Comparison of ENCODE assay signal across 25 cellular contexts in genomic region chr2:54012538-54013141, GRCh38. TPM values are rescaled to one million over a fixed set of nuclear protein-coding genes. Genes with fewer than 3 reads are reported as not detected.
A peak's percentile ranks its signal among the peaks of the same experiment; 100 is the strongest.
DNase-seq lines count a peak whose midpoint lies in the region; ATAC-seq and TF ChIP-seq lines count a peak whose summit lies in the region.
"Had no signal": no experiment of that assay in that cellular context is flagged by ENCODE, and none has a peak within 500 bp of the region (broad histone marks: within the 10 kb centered on the region; RNA-seq: fewer than 3 reads in every experiment).

No MANE protein-coding gene starts in this region.

- no peak for DNase-seq in activated naive CD8-positive, alpha-beta T cell treated with anti-CD3 and anti-CD28 coated beads, Interleukin-2, amount 50 U/mL, for 24 hours
- DNase-seq in activated CD8-positive, alpha-beta T cell treated with anti-CD3 and anti-CD28 coated beads, Interleukin-2, amount 10 ng/mL, durations not matched to agents 7 days and 5 days, result no peak
- peak in 2 of 9 donors; percentile 23 to 27 for DNase-seq in naive thymus-derived CD4-positive, alpha-beta T cell
- DNase-seq in ascending aorta (ENCODE audit: low spot score in 2 of 2), result no peak
- no peak for DNase-seq in NCI-H1417 (lab: John Stamatoyannopoulos, UW)
- DNase-seq: activated CD4-positive, alpha-beta T cell treated with anti-CD3 and anti-CD28 coated beads, Interleukin-2, amount 10 ng/mL, durations not matched to agents 24 days and 14 days; anterior cingulate cortex; kidney; NCI-H1092; NCI-H1930; NCI-H526 treated with DMSO at 0.1 percent for 48 hours; posterior cingulate gyrus; RPMI8226; stimulated activated CD8-positive, alpha-beta memory T cell treated with anti-CD3 and anti-CD28 coated beads, Interleukin-4, amount 100 ng/mL, for 48 hours; T-helper 2 cell; upper lobe of right lung had no signal

- no peaks in the 10 kb centered on the region for H3K36me3 ChIP-seq in naive thymus-derived CD4-positive, alpha-beta T cell (ENCODE audit: control insufficient read depth in 2 of 3, insufficient read depth in 3 of 3, low read length in 3 of 3)
- no peaks in the 10 kb centered on the region for H3K36me3 ChIP-seq in ascending aorta
- H3K36me3 ChIP-seq: cardiac muscle cell, esophagus muscularis mucosa, upper lobe of right lung had no signal

- H3K27ac ChIP-seq in naive thymus-derived CD4-positive, alpha-beta T cell (ENCODE audit: low read depth, low read length), result peak overlapping the region; percentile 40
- H3K27ac ChIP-seq in ascending aorta, result no peak overlapping the region
- H3K27ac ChIP-seq: BLaER1 treated with 17β-estradiol and CSF1 and Interleukin-3, amounts not matched to agents 10 nM and 100 nM; cardiac muscle cell; coronary artery; esophagus muscularis mucosa; upper lobe of right lung had no signal

- no peaks in the 10 kb centered on the region for H3K9me3 ChIP-seq in naive thymus-derived CD4-positive, alpha-beta T cell (ENCODE audit: control insufficient read depth in 2 of 3, low read length in 3 of 3)
- no peaks in the 10 kb centered on the region for H3K9me3 ChIP-seq in ascending aorta
- H3K9me3 ChIP-seq: BLaER1 treated with 17β-estradiol and CSF1 and Interleukin-3, amounts not matched to agents 10 nM and 100 nM; esophagus muscularis mucosa; upper lobe of right lung had no signal

- ATAC-seq in activated naive CD8-positive, alpha-beta T cell treated with anti-CD3 and anti-CD28 coated beads, Interleukin-2, amount 50 U/mL, for 24 hours, result no peak
- no peak for ATAC-seq in activated CD8-positive, alpha-beta T cell treated with anti-CD3 and anti-CD28 coated beads, Interleukin-2, amount 10 ng/mL, durations not matched to agents 7 days and 5 days
- peak; percentile 6 for ATAC-seq in naive thymus-derived CD4-positive, alpha-beta T cell
- ATAC-seq in GM21528 (IDR thresholded peaks at IDR 0.05; ENCODE audit: low FRiP score, unreplicated experiment), result no peak
- ATAC-seq: sciatic nerve, upper lobe of right lung had no signal

- H3K36me3 Mint-ChIP-seq in activated naive CD8-positive, alpha-beta T cell, result peaks cover 5% of the 10 kb centered on the region
- H3K36me3 Mint-ChIP-seq in activated naive CD8-positive, alpha-beta T cell treated with anti-CD3 and anti-CD28 coated beads, Interleukin-2, amount 50 U/mL, for 24 hours (ENCODE audit: low read depth), result peaks cover 7% of the 10 kb centered on the region
- peaks cover 2% of the 10 kb centered on the region for H3K36me3 Mint-ChIP-seq in activated CD8-positive, alpha-beta T cell treated with anti-CD3 and anti-CD28 coated beads, Interleukin-2, amount 10 ng/mL, durations not matched to agents 7 days and 5 days (ENCODE audit: low read depth)
- H3K36me3 Mint-ChIP-seq in naive thymus-derived CD4-positive, alpha-beta T cell, result peaks cover 0 to 15% (median 3%) of the 10 kb centered on the region in 5 donors

- no peak overlapping the region for H3K4me3 ChIP-seq in naive thymus-derived CD4-positive, alpha-beta T cell (ENCODE audit: low read length)
- H3K4me3 ChIP-seq in ascending aorta, result no peak overlapping the region
- H3K4me3 ChIP-seq: BLaER1 treated with 17β-estradiol and CSF1 and Interleukin-3, amounts not matched to agents 10 nM and 100 nM; cardiac muscle cell; coronary artery; esophagus muscularis mucosa; upper lobe of right lung had no signal

- peak overlapping the region; percentile 22 for H3K27ac Mint-ChIP-seq in activated naive CD8-positive, alpha-beta T cell
- H3K27ac Mint-ChIP-seq in activated naive CD8-positive, alpha-beta T cell treated with anti-CD3 and anti-CD28 coated beads, Interleukin-2, amount 50 U/mL, for 24 hours, result no peak overlapping the region
- H3K27ac Mint-ChIP-seq in activated CD8-positive, alpha-beta T cell treated with anti-CD3 and anti-CD28 coated beads, Interleukin-2, amount 10 ng/mL, durations not matched to agents 7 days and 5 days, result peak overlapping the region; percentile 67
- peak overlapping the region; percentile 55 to 96 (median 91) for H3K27ac Mint-ChIP-seq in naive thymus-derived CD4-positive, alpha-beta T cell

- peak overlapping the region; percentile 2 for H3K4me3 Mint-ChIP-seq in activated naive CD8-positive, alpha-beta T cell
- no peak overlapping the region for H3K4me3 Mint-ChIP-seq in activated naive CD8-positive, alpha-beta T cell treated with anti-CD3 and anti-CD28 coated beads, Interleukin-2, amount 50 U/mL, for 24 hours
- no peak overlapping the region for H3K4me3 Mint-ChIP-seq in activated CD8-positive, alpha-beta T cell treated with anti-CD3 and anti-CD28 coated beads, Interleukin-2, amount 10 ng/mL, durations not matched to agents 7 days and 5 days
- H3K4me3 Mint-ChIP-seq in naive thymus-derived CD4-positive, alpha-beta T cell, result peak overlapping the region in 9 of 10 donors; percentile 7 to 81 (median 68)
- H3K4me3 Mint-ChIP-seq: neural crest cell had no signal

- H3K9me3 Mint-ChIP-seq in activated naive CD8-positive, alpha-beta T cell (ENCODE audit: low read depth), result no peaks in the 10 kb centered on the region
- no peaks in the 10 kb centered on the region for H3K9me3 Mint-ChIP-seq in activated naive CD8-positive, alpha-beta T cell treated with anti-CD3 and anti-CD28 coated beads, Interleukin-2, amount 50 U/mL, for 24 hours
- no peaks in the 10 kb centered on the region for H3K9me3 Mint-ChIP-seq in activated CD8-positive, alpha-beta T cell treated with anti-CD3 and anti-CD28 coated beads, Interleukin-2, amount 10 ng/mL, durations not matched to agents 7 days and 5 days (ENCODE audit: insufficient read depth)
- peaks cover 0 to 2% (median 0%) of the 10 kb centered on the region in 11 donors for H3K9me3 Mint-ChIP-seq in naive thymus-derived CD4-positive, alpha-beta T cell
- H3K9me3 Mint-ChIP-seq: activated CD4-positive, alpha-beta T cell treated with anti-CD3 and anti-CD28 coated beads, Interleukin-2, amount 10 ng/mL, durations not matched to agents 24 days and 14 days; activated T-helper 2 cell treated with anti-CD3 and anti-CD28 coated beads, Interferon-gamma antibody, Interleukin-2, Interleukin-4, amounts not matched to agents 10 μg/mL and 5 μg/mL and 100 μg/mL, durations not matched to agents 14 hours and 24 hours and 36 hours; neural crest cell had no signal

- peaks cover 48% of the 10 kb centered on the region for H3K4me1 Mint-ChIP-seq in activated naive CD8-positive, alpha-beta T cell (ENCODE audit: low read depth)
- H3K4me1 Mint-ChIP-seq in activated naive CD8-positive, alpha-beta T cell treated with anti-CD3 and anti-CD28 coated beads, Interleukin-2, amount 50 U/mL, for 24 hours, result peaks cover 29% of the 10 kb centered on the region
- H3K4me1 Mint-ChIP-seq in activated CD8-positive, alpha-beta T cell treated with anti-CD3 and anti-CD28 coated beads, Interleukin-2, amount 10 ng/mL, durations not matched to agents 7 days and 5 days (ENCODE audit: low read depth), result peaks cover 38% of the 10 kb centered on the region
- H3K4me1 Mint-ChIP-seq in naive thymus-derived CD4-positive, alpha-beta T cell, result peaks cover 24 to 74% (median 62%) of the 10 kb centered on the region in 7 donors
- H3K4me1 Mint-ChIP-seq: neural crest cell had no signal

- CTCF ChIA-PET in activated CD8-positive, alpha-beta T cell treated with anti-CD3 and anti-CD28 coated beads, Interleukin-2, amount 10 ng/mL, durations not matched to agents 7 days and 5 days (lab: Charles Lee), result interaction anchor here (0.7 to 1.3 kb wide), 3 partner anchors 9 to 43 kb away, joined by 3 to 4 read pairs (median 3); no protein-coding TSS in a partner anchor
- CTCF ChIA-PET in naive thymus-derived CD4-positive, alpha-beta T cell (lab: Charles Lee), result interaction anchor here (1.3 kb wide), 1 partner anchor 18 kb away, joined by 5 read pairs; no protein-coding TSS in a partner anchor

- no peaks in the 10 kb centered on the region for H3K27me3 Mint-ChIP-seq in activated naive CD8-positive, alpha-beta T cell
- no peaks in the 10 kb centered on the region for H3K27me3 Mint-ChIP-seq in activated naive CD8-positive, alpha-beta T cell treated with anti-CD3 and anti-CD28 coated beads, Interleukin-2, amount 50 U/mL, for 24 hours
- no peaks in the 10 kb centered on the region for H3K27me3 Mint-ChIP-seq in activated CD8-positive, alpha-beta T cell treated with anti-CD3 and anti-CD28 coated beads, Interleukin-2, amount 10 ng/mL, durations not matched to agents 7 days and 5 days (ENCODE audit: low read depth)
- no peaks in the 10 kb centered on the region for H3K27me3 Mint-ChIP-seq in naive thymus-derived CD4-positive, alpha-beta T cell
- H3K27me3 Mint-ChIP-seq: activated CD4-positive, alpha-beta T cell treated with anti-CD3 and anti-CD28 coated beads, Interleukin-2, amount 10 ng/mL, durations not matched to agents 24 days and 14 days had no signal

- TF ChIP-seq CTCF in ascending aorta (IDR thresholded peaks at IDR 0.05), result no peak

- H3K27me3 ChIP-seq in naive thymus-derived CD4-positive, alpha-beta T cell (ENCODE audit: control insufficient read depth in 2 of 2, insufficient read depth in 2 of 2, low read length in 2 of 2), result no peaks in the 10 kb centered on the region
- no peaks in the 10 kb centered on the region for H3K27me3 ChIP-seq in ascending aorta
- H3K27me3 ChIP-seq: BLaER1 treated with 17β-estradiol and CSF1 and Interleukin-3, amounts not matched to agents 10 nM and 100 nM; cardiac muscle cell; esophagus muscularis mucosa; upper lobe of right lung had no signal

- peaks cover 10 to 25% of the 10 kb centered on the region in 2 donors for H3K4me1 ChIP-seq in naive thymus-derived CD4-positive, alpha-beta T cell (ENCODE audit: control insufficient read depth in 2 of 2, insufficient read depth in 2 of 2, low read length in 2 of 2)
- peaks cover 0 to 3% of the 10 kb centered on the region in 2 donors for H3K4me1 ChIP-seq in ascending aorta
- H3K4me1 ChIP-seq: upper lobe of right lung had no signal

- POLR2A ChIA-PET in activated CD8-positive, alpha-beta T cell treated with anti-CD3 and anti-CD28 coated beads, Interleukin-2, amount 10 ng/mL, durations not matched to agents 7 days and 5 days (lab: Charles Lee), result interaction anchor here (0.7 to 1.3 kb wide), 2 partner anchors 42 to 75 kb away, joined by 3 read pairs; partner anchors contain the start of gene PSME4
- POLR2A ChIA-PET in naive thymus-derived CD4-positive, alpha-beta T cell (lab: Charles Lee), result interaction anchor here (0.9 to 4.1 kb wide), 5 partner anchors 9 to 42 kb away, joined by 3 to 25 read pairs (median 13); partner anchors contain the start of gene PSME4

- intact Hi-C loops in naive thymus-derived CD4-positive, alpha-beta T cell (cut with micrococcal nuclease), result loop anchor here in 1 of 2 donors (5.0 kb wide), 1 partner anchor 35 kb away; no protein-coding TSS in a partner anchor
- intact Hi-C loops in ascending aorta (cut with DNase I), result no loop called here

RNA-seq across cellular contexts. Expression of gene PSME4, which starts 41.8 kb away (rescaled TPM):
- total RNA-seq in activated CD8-positive, alpha-beta T cell treated with anti-CD3 and anti-CD28 coated beads, Interleukin-2, amount 10 ng/mL, durations not matched to agents 7 days and 5 days, result 10 to 100 TPM; 55.3 to 56.8 TPM
- 10 to 100 TPM; 48.8 to 80.1 (median 54.4) TPM for total RNA-seq in naive thymus-derived CD4-positive, alpha-beta T cell
- 1 to 10 TPM; 2.4 to 5.1 TPM for polyA plus RNA-seq in naive thymus-derived CD4-positive, alpha-beta T cell
- 14.9 TPM for total RNA-seq in ascending aorta

Comparison
In these comparisons a context has a peak if more than half of its experiments do, and no peak if none do; other contexts are left out.
1. H3K4me3 Mint-ChIP-seq: peak in activated naive CD8-positive, alpha-beta T cell (single experiment) and naive thymus-derived CD4-positive, alpha-beta T cell (9 of 10); none in activated naive CD8-positive, alpha-beta T cell treated with anti-CD3 and anti-CD28 coated beads, Interleukin-2, amount 50 U/mL, for 24 hours (single experiment) and activated CD8-positive, alpha-beta T cell treated with anti-CD3 and anti-CD28 coated beads, Interleukin-2, amount 10 ng/mL, durations not matched to agents 7 days and 5 days (single experiment).